ENCODE assay signal across 25 cellular contexts in the genomic region with DNA sequence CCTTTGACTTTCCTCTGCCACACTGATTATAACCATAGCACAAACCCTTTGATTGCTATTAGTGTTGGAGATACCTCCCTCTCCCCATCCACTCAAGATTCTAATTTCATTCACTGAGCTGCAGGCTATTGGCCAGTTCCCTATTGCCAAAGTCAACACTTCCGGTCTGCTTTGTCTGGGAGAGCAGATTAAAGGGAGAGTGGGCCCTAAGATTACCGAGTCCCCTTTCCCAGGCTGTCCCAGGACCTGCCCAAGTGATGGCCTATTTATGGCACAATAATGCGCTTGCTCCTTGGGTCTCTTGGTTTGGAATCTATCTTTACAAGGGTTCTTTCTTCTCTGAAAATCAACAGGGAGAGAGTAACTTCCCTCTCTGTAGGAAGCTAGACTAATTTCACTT. TPM values are rescaled to one million over a fixed set of nuclear protein-coding genes. Genes with fewer than 3 reads are reported as not detected.
DNase-seq lines count a peak whose midpoint lies in the region; ATAC-seq and TF ChIP-seq lines count a peak whose summit lies in the region.
"Had no signal": no experiment of that assay in that cellular context is flagged by ENCODE, and none has a peak within 500 bp of the region (broad histone marks: within the 10 kb centered on the region; RNA-seq: fewer than 3 reads in every experiment).

No MANE protein-coding gene starts in this region.

- H3K27ac ChIP-seq in GM23248 (peak overlapping the region; percentile 82), left lung (peak overlapping the region; percentile 9 to 18), foreskin keratinocyte (no peak overlapping the region)

- no peak for TF ChIP-seq CTCF in left lung (IDR thresholded peaks at IDR 0.05)
- no peak for TF ChIP-seq CTCF in foreskin keratinocyte (conservative IDR thresholded peaks at IDR 0.05)

- H3K4me2 ChIP-seq in GM23248 (ENCODE audit: unreplicated experiment) (peak overlapping the region; percentile 63), skeletal muscle satellite cell (ENCODE audit: low read length) (no peak overlapping the region)

- H3K27ac Mint-ChIP-seq in activated T-helper 17 cell treated with anti-CD3 and anti-CD28 coated beads, Interleukin-2, amount 50 U/mL, for 72 hours: peak overlapping the region; percentile 28
- H3K27ac Mint-ChIP-seq: activated CD4-positive, alpha-beta memory T cell treated with anti-CD3 and anti-CD28 coated beads, Interleukin-2, amount 10 ng/mL, durations not matched to agents 7 days and 5 days; CD4-positive, alpha-beta T cell; IgD-negative memory B cell had no signal

- H4K20me1 ChIP-seq in GM23248 (ENCODE audit: insufficient read depth): no peaks in the 10 kb centered on the region

- H3K27me3 ChIP-seq in GM23248 (replicated peaks; ENCODE audit: insufficient read depth) (no peaks in the 10 kb centered on the region), left lung (no peaks in the 10 kb centered on the region), skeletal muscle satellite cell (ENCODE audit: control insufficient read depth, insufficient read depth, low read length) (no peaks in the 10 kb centered on the region), foreskin keratinocyte (no peaks in the 10 kb centered on the region)
- H3K27me3 ChIP-seq: tibial nerve had no signal

- ATAC-seq in activated T-helper 17 cell treated with anti-CD3 and anti-CD28 coated beads, Interleukin-2, amount 50 U/mL, for 72 hours (replicated peaks): no peak
- ATAC-seq in left lung: no peak
- ATAC-seq in foreskin keratinocyte: no peak
- ATAC-seq in GM21390 (IDR thresholded peaks at IDR 0.05; ENCODE audit: unreplicated experiment): no peak
- ATAC-seq: effector memory CD8-positive, alpha-beta T cell had no signal

- in situ Hi-C loops in GM23248 (cut with MboI): no loop called here

- H3K4me3 Mint-ChIP-seq in activated T-helper 17 cell treated with anti-CD3 and anti-CD28 coated beads, Interleukin-2, amount 50 U/mL, for 72 hours: no peak overlapping the region
- H3K4me3 Mint-ChIP-seq: activated CD4-positive, alpha-beta memory T cell treated with anti-CD3 and anti-CD28 coated beads, Interleukin-2, amount 10 ng/mL, durations not matched to agents 7 days and 5 days; brain; CD4-positive, alpha-beta T cell; effector memory CD8-positive, alpha-beta T cell; IgD-negative memory B cell had no signal

- DNase-seq in GM23248 (no peak), left lung (no peak), foreskin keratinocyte (no peak), NCI-H187 treated with DMSO at 0.1 percent for 48 hours (lab: John Stamatoyannopoulos, UW) (no peak)
- no peak for DNase-seq in stimulated activated CD4-positive, alpha-beta T cell treated with anti-CD3 and anti-CD28 coated beads, Interleukin-2, amount 100 ng/mL, for 24 hours
- DNase-seq: activated CD4-positive, alpha-beta memory T cell treated with anti-CD3 and anti-CD28 coated beads, Interleukin-2, amount 10 ng/mL, durations not matched to agents 7 days and 5 days; activated effector memory CD4-positive, alpha-beta T cell treated with anti-CD3 and anti-CD28 coated beads, Interleukin-2, amount 50 U/mL, for 16 hours; CD4-positive, alpha-beta T cell; effector memory CD8-positive, alpha-beta T cell; NCI-H1105 treated with DMSO at 0.1 percent for 48 hours; NCI-H2029 treated with DMSO at 0.1 percent for 48 hours; NCI-H82; nucleus accumbens; OCI-M1; SHP77; stimulated activated CD4-positive, alpha-beta T cell treated with anti-CD3 and anti-CD28 coated beads, Interleukin-12 subunit alpha, Interleukin-12 subunit beta, amount 100 ng/mL, for 4 hours; stimulated activated CD4-positive, alpha-beta T cell treated with anti-CD3 and anti-CD28 coated beads, Interleukin-4, amount 100 ng/mL, for 4 hours; stimulated activated naive CD4-positive, alpha-beta T cell had no signal

- H3K9ac ChIP-seq in GM23248 (peak overlapping the region; percentile 26; the same call in 1 of the 2 replicates), skeletal muscle satellite cell (ENCODE audit: low read depth, low read length) (peak overlapping the region; percentile 2)

- peaks cover 5% of the 10 kb centered on the region; the same call in 1 of the 2 replicates for H3K36me3 ChIP-seq in GM23248 (ENCODE audit: low read depth)
- peaks cover 0 to 25% of the 10 kb centered on the region in 2 donors for H3K36me3 ChIP-seq in left lung
- H3K36me3 ChIP-seq in skeletal muscle satellite cell (ENCODE audit: insufficient read depth, low read length): peaks cover 3% of the 10 kb centered on the region

- H3F3A ChIP-seq in GM23248 (ENCODE audit: insufficient read depth): peaks cover 74% of the 10 kb centered on the region

- no peak overlapping the region for H2AFZ ChIP-seq in GM23248

- WGBS in GM23248 (ENCODE audit: low coverage in 1 of 2, low lambda C conversion rate in 2 of 2, missing lambda C conversion rate in 2 of 2), 2 experiments: 79 to 86% methylated on average over 3 of the region's 3 CpGs

- peak overlapping the region; percentile 28 for H3K4me3 ChIP-seq in GM23248
- no peak overlapping the region for H3K4me3 ChIP-seq in left lung
- no peak overlapping the region for H3K4me3 ChIP-seq in skeletal muscle satellite cell (ENCODE audit: low read length)
- H3K4me3 ChIP-seq: lung, tibial nerve had no signal

- H3K4me1 Mint-ChIP-seq in activated T-helper 17 cell treated with anti-CD3 and anti-CD28 coated beads, Interleukin-2, amount 50 U/mL, for 72 hours: no peaks in the 10 kb centered on the region
- H3K4me1 Mint-ChIP-seq: brain had no signal

- no peaks in the 10 kb centered on the region for H3K9me2 ChIP-seq in GM23248 (ENCODE audit: insufficient read depth)

- H3K79me2 ChIP-seq in GM23248 (ENCODE audit: insufficient read depth): no peaks in the 10 kb centered on the region

- no peaks in the 10 kb centered on the region for H3K9me3 Mint-ChIP-seq in activated T-helper 17 cell treated with anti-CD3 and anti-CD28 coated beads, Interleukin-2, amount 50 U/mL, for 72 hours
- H3K9me3 Mint-ChIP-seq: activated CD4-positive, alpha-beta memory T cell treated with anti-CD3 and anti-CD28 coated beads, Interleukin-2, amount 10 ng/mL, durations not matched to agents 7 days and 5 days; brain; CD4-positive, alpha-beta T cell; effector memory CD8-positive, alpha-beta T cell; IgD-negative memory B cell had no signal

- H3K9me3 ChIP-seq in GM23248 (ENCODE audit: low read depth) (no peaks in the 10 kb centered on the region), left lung (no peaks in the 10 kb centered on the region), skeletal muscle satellite cell (replicated peaks; ENCODE audit: low read length) (no peaks in the 10 kb centered on the region)
- H3K9me3 ChIP-seq: tibial nerve had no signal

- intact Hi-C loops in left lung (cut with DNase I): no loop called here

- H3K27me3 Mint-ChIP-seq in activated T-helper 17 cell treated with anti-CD3 and anti-CD28 coated beads, Interleukin-2, amount 50 U/mL, for 72 hours: no peaks in the 10 kb centered on the region
- H3K27me3 Mint-ChIP-seq: activated CD4-positive, alpha-beta memory T cell treated with anti-CD3 and anti-CD28 coated beads, Interleukin-2, amount 10 ng/mL, durations not matched to agents 7 days and 5 days; brain; CD4-positive, alpha-beta T cell; effector memory CD8-positive, alpha-beta T cell; IgD-negative memory B cell had no signal

- H3K4me1 ChIP-seq in GM23248 (ENCODE audit: insufficient read depth): peaks cover 86% of the 10 kb centered on the region
- peaks cover 0 to 10% of the 10 kb centered on the region in 2 donors for H3K4me1 ChIP-seq in left lung
- peaks cover 63% of the 10 kb centered on the region for H3K4me1 ChIP-seq in skeletal muscle satellite cell (ENCODE audit: control insufficient read depth, insufficient read depth, low read length)
- peaks cover 48% of the 10 kb centered on the region for H3K4me1 ChIP-seq in foreskin keratinocyte

- H3K36me3 Mint-ChIP-seq in activated T-helper 17 cell treated with anti-CD3 and anti-CD28 coated beads, Interleukin-2, amount 50 U/mL, for 72 hours (ENCODE audit: low read depth): peaks cover 23% of the 10 kb centered on the region

RNA-seq across cellular contexts. Expression of a gene that starts 42.9 kb away (rescaled TPM):
- 441 and 456 TPM in 2 replicates for total RNA-seq in GM23248 (2014; rRNA removed; shearing (Covaris generic))
- polyA plus RNA-seq in GM23248 (2016; fragmentation: Nextera tagmentation; extraction: Ambion mirVana) (73.5 and 73.7 TPM in 2 replicates), foreskin keratinocyte (26.5 and 35.0 TPM in 2 replicates)
- total RNA-seq in activated T-helper 17 cell treated with anti-CD3 and anti-CD28 coated beads, Interleukin-2, amount 50 U/mL, for 72 hours: under 1 TPM in 1 of 2 donors, not detected in 1; 0.03 TPM
- total RNA-seq in left lung (100 to 1,000 TPM in 1 of 2 donors, 10 to 100 TPM in 1; 69.2 to 154 TPM), foreskin keratinocyte (78.2 and 131 TPM in 2 replicates)
- total RNA-seq in skeletal muscle satellite cell (2012; rRNA removed): 59.3 and 119 TPM in 2 replicates

RNA-seq across cellular contexts. Expression of a gene that starts 57.9 kb away (rescaled TPM):
- 21.0 and 25.6 TPM in 2 replicates for total RNA-seq in GM23248 (2014; rRNA removed; shearing (Covaris generic))
- polyA plus RNA-seq in GM23248 (2016; fragmentation: Nextera tagmentation; extraction: Ambion mirVana) (12.9 and 14.2 TPM in 2 replicates), foreskin keratinocyte (11.9 and 12.0 TPM in 2 replicates)
- total RNA-seq in activated T-helper 17 cell treated with anti-CD3 and anti-CD28 coated beads, Interleukin-2, amount 50 U/mL, for 72 hours: 10 to 100 TPM; 30.7 to 37.0 TPM
- total RNA-seq in left lung (10 to 100 TPM; 34.3 to 42.6 TPM), foreskin keratinocyte (34.8 and 34.9 TPM in 2 replicates)
- 21.2 and 22.1 TPM in 2 replicates for total RNA-seq in skeletal muscle satellite cell (2012; rRNA removed)

RNA-seq across cellular contexts. Expression of a gene that starts 58.0 kb away (rescaled TPM):
- 28.7 and 39.2 TPM in 2 replicates for total RNA-seq in GM23248 (2014; rRNA removed; shearing (Covaris generic))
- 24.3 and 26.0 TPM in 2 replicates for polyA plus RNA-seq in GM23248 (2016; fragmentation: Nextera tagmentation; extraction: Ambion mirVana)
- total RNA-seq in activated T-helper 17 cell treated with anti-CD3 and anti-CD28 coated beads, Interleukin-2, amount 50 U/mL, for 72 hours: 10 to 100 TPM; 62.9 to 77.6 TPM
- 10 to 100 TPM; 48.9 to 50.3 TPM for total RNA-seq in left lung
- total RNA-seq in skeletal muscle satellite cell (2012; rRNA removed): 37.4 and 41.3 TPM in 2 replicates
- 50.2 and 55.2 TPM in 2 replicates for total RNA-seq in foreskin keratinocyte
- polyA plus RNA-seq in foreskin keratinocyte: 18.9 and 27.2 TPM in 2 replicates

Comparison
In these comparisons a context has a peak if more than half of its experiments do, and no peak if none do; other contexts are left out.
1. RNA of a gene that starts 42.9 kb away (total RNA-seq): 441 to 456 TPM in GM23248, 69.2 to 154 TPM in left lung and 78.2 to 131 TPM in foreskin keratinocyte; 0.03 TPM in activated T-helper 17 cell treated with anti-CD3 and anti-CD28 coated beads, Interleukin-2, amount 50 U/mL, for 72 hours; every median in the first group is over 10 times any median in the second.